Comparison of ENCODE assay signal across 16 cellular contexts in genomic region chr12:93042283-93042682, GRCh38.
"Had no signal": no experiment of that assay in that cellular context is flagged by ENCODE, and none has a peak within 500 bp of the region (broad histone marks: within the 10 kb centered on the region; RNA-seq: fewer than 3 reads in every experiment).

No MANE protein-coding gene starts in this region.

- H3K27ac Mint-ChIP-seq: activated CD8-positive, alpha-beta T cell treated with anti-CD3 and anti-CD28 coated beads, Interleukin-2, amount 10 ng/mL, durations not matched to agents 7 days and 5 days; activated naive CD8-positive, alpha-beta T cell; brain; naive thymus-derived CD4-positive, alpha-beta T cell; stimulated activated effector memory CD8-positive, alpha-beta T cell treated with anti-CD3 and anti-CD28 coated beads, Interleukin-12 subunit alpha, Interleukin-12 subunit beta, amount 100 ng/mL, for 72 hours; WTC11 had no signal

- H3K4me3 Mint-ChIP-seq: activated CD8-positive, alpha-beta T cell treated with anti-CD3 and anti-CD28 coated beads, Interleukin-2, amount 10 ng/mL, durations not matched to agents 7 days and 5 days; activated naive CD8-positive, alpha-beta T cell; brain; naive thymus-derived CD4-positive, alpha-beta T cell; stimulated activated effector memory CD8-positive, alpha-beta T cell treated with anti-CD3 and anti-CD28 coated beads, Interleukin-12 subunit alpha, Interleukin-12 subunit beta, amount 100 ng/mL, for 72 hours; WTC11 had no signal

- ATAC-seq: activated CD8-positive, alpha-beta T cell treated with anti-CD3 and anti-CD28 coated beads, Interleukin-2, amount 10 ng/mL, durations not matched to agents 7 days and 5 days; gastrocnemius medialis; heart left ventricle; naive thymus-derived CD4-positive, alpha-beta T cell; pancreas; stimulated activated effector memory CD8-positive, alpha-beta T cell treated with anti-CD3 and anti-CD28 coated beads, Interleukin-12 subunit alpha, Interleukin-12 subunit beta, amount 100 ng/mL, for 72 hours; WTC11 had no signal

- H3K36me3 Mint-ChIP-seq: brain; naive thymus-derived CD4-positive, alpha-beta T cell; stimulated activated effector memory CD8-positive, alpha-beta T cell treated with anti-CD3 and anti-CD28 coated beads, Interleukin-12 subunit alpha, Interleukin-12 subunit beta, amount 100 ng/mL, for 72 hours; WTC11 had no signal

- H3K9me3 Mint-ChIP-seq: stimulated activated effector memory CD8-positive, alpha-beta T cell treated with anti-CD3 and anti-CD28 coated beads, Interleukin-12 subunit alpha, Interleukin-12 subunit beta, amount 100 ng/mL, for 72 hours had no signal

- DNase-seq: activated CD4-positive, alpha-beta T cell treated with anti-CD3 and anti-CD28 coated beads for 4 hours; activated CD8-positive, alpha-beta memory T cell treated with anti-CD3 and anti-CD28 coated beads, Interleukin-2, amount 50 U/mL, for 4 hours; activated CD8-positive, alpha-beta T cell treated with anti-CD3 and anti-CD28 coated beads, Interleukin-2, amount 10 ng/mL, durations not matched to agents 7 days and 5 days; activated gamma-delta T cell treated with Interleukin-2 at 50 U/mL for 16 hours; amygdala; gastrocnemius medialis; heart left ventricle; naive thymus-derived CD4-positive, alpha-beta T cell; pancreas; retina; thyroid gland; uterus had no signal

- H3K4me1 Mint-ChIP-seq: brain; stimulated activated effector memory CD8-positive, alpha-beta T cell treated with anti-CD3 and anti-CD28 coated beads, Interleukin-12 subunit alpha, Interleukin-12 subunit beta, amount 100 ng/mL, for 72 hours had no signal
